Comparison of ENCODE assay signal across 1 cellular context in genomic region chr6:159727717-159728440, GRCh38.
A peak's percentile ranks its signal among the peaks of the same experiment; 100 is the strongest.
TF ChIP-seq lines count a peak whose summit lies in the region.

No MANE protein-coding gene starts in this region.

TF ChIP-seq in K562, 482 proteins besides CTCF, POLR2A, EP300 and RAD21 (continued from another document and continues in another):
- TF ChIP-seq CHD7 (IDR thresholded peaks at IDR 0.05; ENCODE audit: low read depth, low read length) (peak; percentile 8), FOXP1 (CRISPR knock-in tag; IDR thresholded peaks at IDR 0.05) (no peak), ILF3 (IDR thresholded peaks at IDR 0.05; ENCODE audit: borderline replicate concordance) (no peak), ZNF778 (CRISPR knock-in tag; IDR thresholded peaks at IDR 0.05) (no peak), CBX3 (IDR thresholded peaks at IDR 0.05; ENCODE audit: borderline replicate concordance in 1 of 2, low read length in 2 of 2) (no peak), ZNF41 (CRISPR knock-in tag; conservative IDR thresholded peaks at IDR 0.05) (no peak), FOXA3 (CRISPR knock-in tag; conservative IDR thresholded peaks at IDR 0.05 in 1 of 2, IDR thresholded peaks at IDR 0.05 in 1 of 2) (no peak), ZNF57 (CRISPR knock-in tag; IDR thresholded peaks at IDR 0.05) (no peak), ATF1 (CRISPR knock-in tag; IDR thresholded peaks at IDR 0.05) (no peak), ATF1 (tag; IDR thresholded peaks at IDR 0.05) (peak; percentile 45; the same call in 1 of the 2 replicates), HES1 (IDR thresholded peaks at IDR 0.05; ENCODE audit: low read depth) (no peak), TAF15 (IDR thresholded peaks at IDR 0.05; ENCODE audit: low read depth, low read length) (no peak), ZNF143 (CRISPR knock-in tag; IDR thresholded peaks at IDR 0.05) (no peak), ZNF398 (CRISPR knock-in tag; IDR thresholded peaks at IDR 0.05) (no peak), ZNF239 (CRISPR knock-in tag; IDR thresholded peaks at IDR 0.05) (no peak), PTRF (tag; IDR thresholded peaks at IDR 0.05) (no peak), HDAC3 (IDR thresholded peaks at IDR 0.05; ENCODE audit: borderline replicate concordance, partially characterized antibody) (no peak), TAL1 (IDR thresholded peaks at IDR 0.05) (no peak), ZNF134 (CRISPR knock-in tag; conservative IDR thresholded peaks at IDR 0.05) (no peak), BDP1 (IDR thresholded peaks at IDR 0.05; ENCODE audit: insufficient read depth, insufficient read length) (no peak), THRA (IDR thresholded peaks at IDR 0.05) (no peak), SP1 (CRISPR knock-in tag; IDR thresholded peaks at IDR 0.05) (no peak; the same call in none of the 2 replicates), SUPT5H (IDR thresholded peaks at IDR 0.05) (0 out of 2 replicates have a peak, but pooled peaks have one; percentile 8), ZNF717 (CRISPR knock-in tag; IDR thresholded peaks at IDR 0.05) (no peak), ESRRA (IDR thresholded peaks at IDR 0.05; ENCODE audit: borderline replicate concordance, low read depth) (no peak), ZBTB2 (IDR thresholded peaks at IDR 0.05) (no peak), ARID2 (IDR thresholded peaks at IDR 0.05) (no peak), SIN3B (IDR thresholded peaks at IDR 0.05; ENCODE audit: low read depth) (no peak), GABPB2 (CRISPR knock-in tag; conservative IDR thresholded peaks at IDR 0.05) (no peak), NCOA6 (IDR thresholded peaks at IDR 0.05) (no peak), ZNF124 (CRISPR knock-in tag; IDR thresholded peaks at IDR 0.05) (no peak), ZNF668 (CRISPR knock-in tag; IDR thresholded peaks at IDR 0.05) (no peak), TCFL5 (CRISPR knock-in tag; conservative IDR thresholded peaks at IDR 0.05) (no peak), RBM17 (IDR thresholded peaks at IDR 0.05; ENCODE audit: borderline replicate concordance, low read depth, low read length) (no peak), TCF15 (CRISPR knock-in tag; IDR thresholded peaks at IDR 0.05) (no peak), NCOA1 (IDR thresholded peaks at IDR 0.05; ENCODE audit: low read depth) (no peak), FOXJ2 (tag; IDR thresholded peaks at IDR 0.05) (no peak), RHOXF2B (CRISPR knock-in tag; conservative IDR thresholded peaks at IDR 0.05) (no peak), RNF2 (IDR thresholded peaks at IDR 0.05) (no peak), TEAD1 (CRISPR knock-in tag; IDR thresholded peaks at IDR 0.05) (no peak), PTTG1 (tag; IDR thresholded peaks at IDR 0.05; ENCODE audit: low read depth) (no peak), IFI16 (CRISPR knock-in tag; IDR thresholded peaks at IDR 0.05) (no peak), ZNF696 (CRISPR knock-in tag; conservative IDR thresholded peaks at IDR 0.05) (no peak), MECOM (CRISPR knock-in tag; IDR thresholded peaks at IDR 0.05) (no peak), THRAP3 (IDR thresholded peaks at IDR 0.05; ENCODE audit: borderline replicate concordance) (no peak), SREBF2 (CRISPR knock-in tag; IDR thresholded peaks at IDR 0.05) (no peak), ZNF740 (CRISPR knock-in tag; IDR thresholded peaks at IDR 0.05) (0 out of 2 replicates have a peak, but pooled peaks have one; percentile 2), ZNF740 (tag; IDR thresholded peaks at IDR 0.05) (no peak), POLR2B (IDR thresholded peaks at IDR 0.05; ENCODE audit: low read depth, partially characterized antibody) (no peak), ZNF695 (CRISPR knock-in tag; IDR thresholded peaks at IDR 0.05) (no peak)
